In the genomic region with DNA sequence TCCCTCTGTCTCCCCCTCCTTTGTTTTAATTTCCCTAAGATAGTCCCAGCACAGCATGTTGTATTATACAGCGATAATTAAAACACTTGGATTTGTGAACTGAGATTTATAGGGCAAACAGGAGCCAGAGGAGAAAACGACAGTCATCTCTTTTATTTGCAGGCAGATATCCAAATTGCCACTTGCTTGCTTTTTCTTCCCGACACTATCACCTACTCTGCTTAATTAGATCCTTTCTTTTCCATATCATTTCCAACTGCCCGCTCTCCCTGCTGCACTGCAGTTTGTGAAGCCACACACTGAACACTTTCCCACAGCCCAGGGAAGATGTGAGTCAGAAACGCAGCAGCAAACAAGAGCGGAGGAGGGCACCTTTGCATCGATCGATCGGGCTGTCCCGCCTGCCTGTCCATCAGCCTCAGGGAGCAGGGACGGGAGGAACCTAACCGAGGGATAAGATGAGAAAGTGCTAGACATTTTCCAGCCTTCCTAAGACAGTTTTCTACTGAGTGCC, we compare ENCODE assay signal across 1 cellular context.
TF ChIP-seq lines count a peak whose summit lies in the region.

No MANE protein-coding gene starts in this region.

TF ChIP-seq in HepG2, 621 proteins besides CTCF, POLR2A, EP300 and RAD21 (continued from another document and continues in another):
- TF ChIP-seq, protein P1, sequence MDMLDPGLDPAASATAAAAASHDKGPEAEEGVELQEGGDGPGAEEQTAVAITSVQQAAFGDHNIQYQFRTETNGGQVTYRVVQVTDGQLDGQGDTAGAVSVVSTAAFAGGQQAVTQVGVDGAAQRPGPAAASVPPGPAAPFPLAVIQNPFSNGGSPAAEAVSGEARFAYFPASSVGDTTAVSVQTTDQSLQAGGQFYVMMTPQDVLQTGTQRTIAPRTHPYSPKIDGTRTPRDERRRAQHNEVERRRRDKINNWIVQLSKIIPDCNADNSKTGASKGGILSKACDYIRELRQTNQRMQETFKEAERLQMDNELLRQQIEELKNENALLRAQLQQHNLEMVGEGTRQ (IDR thresholded peaks at IDR 0.05; ENCODE audit: low read depth, low read length) = no peak
- TF ChIP-seq, protein P1 (CRISPR knock-in tag; IDR thresholded peaks at IDR 0.05; ENCODE audit: borderline replicate concordance) = no peak
- TF ChIP-seq, protein P2, sequence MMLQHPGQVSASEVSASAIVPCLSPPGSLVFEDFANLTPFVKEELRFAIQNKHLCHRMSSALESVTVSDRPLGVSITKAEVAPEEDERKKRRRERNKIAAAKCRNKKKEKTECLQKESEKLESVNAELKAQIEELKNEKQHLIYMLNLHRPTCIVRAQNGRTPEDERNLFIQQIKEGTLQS (CRISPR knock-in tag; IDR thresholded peaks at IDR 0.05) = peak; percentile 72; the same call in 1 of the 2 replicates
- TF ChIP-seq, protein P3, sequence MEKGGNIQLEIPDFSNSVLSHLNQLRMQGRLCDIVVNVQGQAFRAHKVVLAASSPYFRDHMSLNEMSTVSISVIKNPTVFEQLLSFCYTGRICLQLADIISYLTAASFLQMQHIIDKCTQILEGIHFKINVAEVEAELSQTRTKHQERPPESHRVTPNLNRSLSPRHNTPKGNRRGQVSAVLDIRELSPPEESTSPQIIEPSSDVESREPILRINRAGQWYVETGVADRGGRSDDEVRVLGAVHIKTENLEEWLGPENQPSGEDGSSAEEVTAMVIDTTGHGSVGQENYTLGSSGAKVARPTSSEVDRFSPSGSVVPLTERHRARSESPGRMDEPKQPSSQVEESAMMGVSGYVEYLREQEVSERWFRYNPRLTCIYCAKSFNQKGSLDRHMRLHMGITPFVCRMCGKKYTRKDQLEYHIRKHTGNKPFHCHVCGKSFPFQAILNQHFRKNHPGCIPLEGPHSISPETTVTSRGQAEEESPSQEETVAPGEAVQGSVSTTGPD (CRISPR knock-in tag; IDR thresholded peaks at IDR 0.05) = no peak
- TF ChIP-seq, protein P4, sequence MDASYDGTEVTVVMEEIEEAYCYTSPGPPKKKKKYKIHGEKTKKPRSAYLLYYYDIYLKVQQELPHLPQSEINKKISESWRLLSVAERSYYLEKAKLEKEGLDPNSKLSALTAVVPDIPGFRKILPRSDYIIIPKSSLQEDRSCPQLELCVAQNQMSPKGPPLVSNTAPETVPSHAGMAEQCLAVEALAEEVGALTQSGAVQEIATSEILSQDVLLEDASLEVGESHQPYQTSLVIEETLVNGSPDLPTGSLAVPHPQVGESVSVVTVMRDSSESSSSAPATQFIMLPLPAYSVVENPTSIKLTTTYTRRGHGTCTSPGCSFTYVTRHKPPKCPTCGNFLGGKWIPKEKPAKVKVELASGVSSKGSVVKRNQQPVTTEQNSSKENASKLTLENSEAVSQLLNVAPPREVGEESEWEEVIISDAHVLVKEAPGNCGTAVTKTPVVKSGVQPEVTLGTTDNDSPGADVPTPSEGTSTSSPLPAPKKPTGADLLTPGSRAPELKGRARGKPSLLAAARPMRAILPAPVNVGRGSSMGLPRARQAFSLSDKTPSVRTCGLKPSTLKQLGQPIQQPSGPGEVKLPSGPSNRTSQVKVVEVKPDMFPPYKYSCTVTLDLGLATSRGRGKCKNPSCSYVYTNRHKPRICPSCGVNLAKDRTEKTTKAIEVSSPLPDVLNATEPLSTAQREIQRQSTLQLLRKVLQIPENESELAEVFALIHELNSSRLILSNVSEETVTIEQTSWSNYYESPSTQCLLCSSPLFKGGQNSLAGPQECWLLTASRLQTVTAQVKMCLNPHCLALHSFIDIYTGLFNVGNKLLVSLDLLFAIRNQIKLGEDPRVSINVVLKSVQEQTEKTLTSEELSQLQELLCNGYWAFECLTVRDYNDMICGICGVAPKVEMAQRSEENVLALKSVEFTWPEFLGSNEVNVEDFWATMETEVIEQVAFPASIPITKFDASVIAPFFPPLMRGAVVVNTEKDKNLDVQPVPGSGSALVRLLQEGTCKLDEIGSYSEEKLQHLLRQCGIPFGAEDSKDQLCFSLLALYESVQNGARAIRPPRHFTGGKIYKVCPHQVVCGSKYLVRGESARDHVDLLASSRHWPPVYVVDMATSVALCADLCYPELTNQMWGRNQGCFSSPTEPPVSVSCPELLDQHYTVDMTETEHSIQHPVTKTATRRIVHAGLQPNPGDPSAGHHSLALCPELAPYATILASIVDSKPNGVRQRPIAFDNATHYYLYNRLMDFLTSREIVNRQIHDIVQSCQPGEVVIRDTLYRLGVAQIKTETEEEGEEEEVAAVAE (CRISPR knock-in tag; IDR thresholded peaks at IDR 0.05; ENCODE audit: borderline replicate concordance) = 0 out of 2 replicates have a peak, but pooled peaks have one; percentile 77
- TF ChIP-seq MIXL1 (CRISPR knock-in tag; IDR thresholded peaks at IDR 0.05) = peak; percentile 80; the same call in 1 of the 2 replicates
- peak; percentile 75 for TF ChIP-seq NCOA2 (CRISPR knock-in tag; IDR thresholded peaks at IDR 0.05)
- peak; percentile 86 for TF ChIP-seq ESRRA (CRISPR knock-in tag; IDR thresholded peaks at IDR 0.05; ENCODE audit: low read depth)
- TF ChIP-seq ZNF709 (CRISPR knock-in tag; IDR thresholded peaks at IDR 0.05) = no peak
- no peak for TF ChIP-seq CC2D1A (CRISPR knock-in tag; IDR thresholded peaks at IDR 0.05)
- peak; percentile 84 for TF ChIP-seq KDM2A (CRISPR knock-in tag; IDR thresholded peaks at IDR 0.05; ENCODE audit: borderline replicate concordance, low read depth)
- peak; percentile 81; the same call in 1 of the 2 replicates for TF ChIP-seq GATA4 (IDR thresholded peaks at IDR 0.05; ENCODE audit: borderline replicate concordance, low read depth)
- peak; percentile 79 for TF ChIP-seq PHF21A (CRISPR knock-in tag; IDR thresholded peaks at IDR 0.05)
- peak; percentile 79 for TF ChIP-seq ZNF12 (CRISPR knock-in tag; IDR thresholded peaks at IDR 0.05)
- TF ChIP-seq SOX5 (CRISPR knock-in tag; IDR thresholded peaks at IDR 0.05; ENCODE audit: borderline replicate concordance) = peak; percentile 84
- TF ChIP-seq YY1 (IDR thresholded peaks at IDR 0.05; ENCODE audit: insufficient read depth, insufficient replicate concordance, low read depth, low read length) = peak; percentile 38
- TF ChIP-seq, protein P5, sequence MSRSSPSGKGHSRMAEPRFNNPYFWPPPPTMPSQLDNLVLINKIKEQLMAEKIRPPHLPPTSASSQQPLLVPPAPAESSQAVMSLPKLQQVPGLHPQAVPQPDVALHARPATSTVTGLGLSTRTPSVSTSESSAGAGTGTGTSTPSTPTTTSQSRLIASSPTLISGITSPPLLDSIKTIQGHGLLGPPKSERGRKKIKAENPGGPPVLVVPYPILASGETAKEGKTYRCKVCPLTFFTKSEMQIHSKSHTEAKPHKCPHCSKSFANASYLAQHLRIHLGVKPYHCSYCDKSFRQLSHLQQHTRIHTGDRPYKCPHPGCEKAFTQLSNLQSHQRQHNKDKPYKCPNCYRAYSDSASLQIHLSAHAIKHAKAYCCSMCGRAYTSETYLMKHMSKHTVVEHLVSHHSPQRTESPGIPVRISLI (CRISPR knock-in tag; IDR thresholded peaks at IDR 0.05; ENCODE audit: borderline replicate concordance) = peak; percentile 50; the same call in 1 of the 2 replicates
- TF ChIP-seq YEATS2 (CRISPR knock-in tag; IDR thresholded peaks at IDR 0.05; ENCODE audit: borderline replicate concordance) = 0 out of 2 replicates have a peak, but pooled peaks have one; percentile 22
- peak; percentile 36 for TF ChIP-seq SKI (IDR thresholded peaks at IDR 0.05; ENCODE audit: partially characterized antibody)
- TF ChIP-seq, protein P6, sequence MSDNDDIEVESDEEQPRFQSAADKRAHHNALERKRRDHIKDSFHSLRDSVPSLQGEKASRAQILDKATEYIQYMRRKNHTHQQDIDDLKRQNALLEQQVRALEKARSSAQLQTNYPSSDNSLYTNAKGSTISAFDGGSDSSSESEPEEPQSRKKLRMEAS (IDR thresholded peaks at IDR 0.05) = peak; percentile 67; the same call in 1 of the 2 replicates
- TF ChIP-seq ZNF652 (CRISPR knock-in tag; IDR thresholded peaks at IDR 0.05; ENCODE audit: borderline replicate concordance, low read depth) = peak; percentile 31; the same call in 1 of the 2 replicates
- TF ChIP-seq, protein P7, sequence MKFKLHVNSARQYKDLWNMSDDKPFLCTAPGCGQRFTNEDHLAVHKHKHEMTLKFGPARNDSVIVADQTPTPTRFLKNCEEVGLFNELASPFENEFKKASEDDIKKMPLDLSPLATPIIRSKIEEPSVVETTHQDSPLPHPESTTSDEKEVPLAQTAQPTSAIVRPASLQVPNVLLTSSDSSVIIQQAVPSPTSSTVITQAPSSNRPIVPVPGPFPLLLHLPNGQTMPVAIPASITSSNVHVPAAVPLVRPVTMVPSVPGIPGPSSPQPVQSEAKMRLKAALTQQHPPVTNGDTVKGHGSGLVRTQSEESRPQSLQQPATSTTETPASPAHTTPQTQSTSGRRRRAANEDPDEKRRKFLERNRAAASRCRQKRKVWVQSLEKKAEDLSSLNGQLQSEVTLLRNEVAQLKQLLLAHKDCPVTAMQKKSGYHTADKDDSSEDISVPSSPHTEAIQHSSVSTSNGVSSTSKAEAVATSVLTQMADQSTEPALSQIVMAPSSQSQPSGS (CRISPR knock-in tag; IDR thresholded peaks at IDR 0.05) = peak; percentile 69; the same call in 1 of the 2 replicates
- TF ChIP-seq ZNF496 (CRISPR knock-in tag; IDR thresholded peaks at IDR 0.05; ENCODE audit: insufficient replicate concordance) = no peak
- TF ChIP-seq HDAC6 (IDR thresholded peaks at IDR 0.05; ENCODE audit: low read depth, low read length) = no peak
- no peak for TF ChIP-seq HNRNPUL1 (IDR thresholded peaks at IDR 0.05; ENCODE audit: low read depth, low read length)
- TF ChIP-seq, protein P8, sequence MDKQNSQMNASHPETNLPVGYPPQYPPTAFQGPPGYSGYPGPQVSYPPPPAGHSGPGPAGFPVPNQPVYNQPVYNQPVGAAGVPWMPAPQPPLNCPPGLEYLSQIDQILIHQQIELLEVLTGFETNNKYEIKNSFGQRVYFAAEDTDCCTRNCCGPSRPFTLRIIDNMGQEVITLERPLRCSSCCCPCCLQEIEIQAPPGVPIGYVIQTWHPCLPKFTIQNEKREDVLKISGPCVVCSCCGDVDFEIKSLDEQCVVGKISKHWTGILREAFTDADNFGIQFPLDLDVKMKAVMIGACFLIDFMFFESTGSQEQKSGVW (CRISPR knock-in tag; IDR thresholded peaks at IDR 0.05; ENCODE audit: borderline replicate concordance) = no peak
- TF ChIP-seq ZNF24 (IDR thresholded peaks at IDR 0.05) = no peak
- TF ChIP-seq, protein P9, sequence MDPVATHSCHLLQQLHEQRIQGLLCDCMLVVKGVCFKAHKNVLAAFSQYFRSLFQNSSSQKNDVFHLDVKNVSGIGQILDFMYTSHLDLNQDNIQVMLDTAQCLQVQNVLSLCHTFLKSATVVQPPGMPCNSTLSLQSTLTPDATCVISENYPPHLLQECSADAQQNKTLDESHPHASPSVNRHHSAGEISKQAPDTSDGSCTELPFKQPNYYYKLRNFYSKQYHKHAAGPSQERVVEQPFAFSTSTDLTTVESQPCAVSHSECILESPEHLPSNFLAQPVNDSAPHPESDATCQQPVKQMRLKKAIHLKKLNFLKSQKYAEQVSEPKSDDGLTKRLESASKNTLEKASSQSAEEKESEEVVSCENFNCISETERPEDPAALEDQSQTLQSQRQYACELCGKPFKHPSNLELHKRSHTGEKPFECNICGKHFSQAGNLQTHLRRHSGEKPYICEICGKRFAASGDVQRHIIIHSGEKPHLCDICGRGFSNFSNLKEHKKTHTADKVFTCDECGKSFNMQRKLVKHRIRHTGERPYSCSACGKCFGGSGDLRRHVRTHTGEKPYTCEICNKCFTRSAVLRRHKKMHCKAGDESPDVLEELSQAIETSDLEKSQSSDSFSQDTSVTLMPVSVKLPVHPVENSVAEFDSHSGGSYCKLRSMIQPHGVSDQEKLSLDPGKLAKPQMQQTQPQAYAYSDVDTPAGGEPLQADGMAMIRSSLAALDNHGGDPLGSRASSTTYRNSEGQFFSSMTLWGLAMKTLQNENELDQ (CRISPR knock-in tag; IDR thresholded peaks at IDR 0.05; ENCODE audit: borderline replicate concordance) = no peak
- TF ChIP-seq, protein P10, sequence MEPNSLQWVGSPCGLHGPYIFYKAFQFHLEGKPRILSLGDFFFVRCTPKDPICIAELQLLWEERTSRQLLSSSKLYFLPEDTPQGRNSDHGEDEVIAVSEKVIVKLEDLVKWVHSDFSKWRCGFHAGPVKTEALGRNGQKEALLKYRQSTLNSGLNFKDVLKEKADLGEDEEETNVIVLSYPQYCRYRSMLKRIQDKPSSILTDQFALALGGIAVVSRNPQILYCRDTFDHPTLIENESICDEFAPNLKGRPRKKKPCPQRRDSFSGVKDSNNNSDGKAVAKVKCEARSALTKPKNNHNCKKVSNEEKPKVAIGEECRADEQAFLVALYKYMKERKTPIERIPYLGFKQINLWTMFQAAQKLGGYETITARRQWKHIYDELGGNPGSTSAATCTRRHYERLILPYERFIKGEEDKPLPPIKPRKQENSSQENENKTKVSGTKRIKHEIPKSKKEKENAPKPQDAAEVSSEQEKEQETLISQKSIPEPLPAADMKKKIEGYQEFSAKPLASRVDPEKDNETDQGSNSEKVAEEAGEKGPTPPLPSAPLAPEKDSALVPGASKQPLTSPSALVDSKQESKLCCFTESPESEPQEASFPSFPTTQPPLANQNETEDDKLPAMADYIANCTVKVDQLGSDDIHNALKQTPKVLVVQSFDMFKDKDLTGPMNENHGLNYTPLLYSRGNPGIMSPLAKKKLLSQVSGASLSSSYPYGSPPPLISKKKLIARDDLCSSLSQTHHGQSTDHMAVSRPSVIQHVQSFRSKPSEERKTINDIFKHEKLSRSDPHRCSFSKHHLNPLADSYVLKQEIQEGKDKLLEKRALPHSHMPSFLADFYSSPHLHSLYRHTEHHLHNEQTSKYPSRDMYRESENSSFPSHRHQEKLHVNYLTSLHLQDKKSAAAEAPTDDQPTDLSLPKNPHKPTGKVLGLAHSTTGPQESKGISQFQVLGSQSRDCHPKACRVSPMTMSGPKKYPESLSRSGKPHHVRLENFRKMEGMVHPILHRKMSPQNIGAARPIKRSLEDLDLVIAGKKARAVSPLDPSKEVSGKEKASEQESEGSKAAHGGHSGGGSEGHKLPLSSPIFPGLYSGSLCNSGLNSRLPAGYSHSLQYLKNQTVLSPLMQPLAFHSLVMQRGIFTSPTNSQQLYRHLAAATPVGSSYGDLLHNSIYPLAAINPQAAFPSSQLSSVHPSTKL (CRISPR knock-in tag; IDR thresholded peaks at IDR 0.05) = peak; percentile 93
- no peak for TF ChIP-seq NR1H2 (CRISPR knock-in tag; IDR thresholded peaks at IDR 0.05; ENCODE audit: borderline replicate concordance, low read depth)
- no peak for TF ChIP-seq ZNF672 (CRISPR knock-in tag; IDR thresholded peaks at IDR 0.05)
- peak; percentile 84 for TF ChIP-seq KDM1A (CRISPR knock-in tag; IDR thresholded peaks at IDR 0.05)
- TF ChIP-seq GFI1 (CRISPR knock-in tag; IDR thresholded peaks at IDR 0.05; ENCODE audit: borderline replicate concordance) = peak; percentile 61; the same call in 1 of the 2 replicates
- TF ChIP-seq ONECUT2 (CRISPR knock-in tag; IDR thresholded peaks at IDR 0.05) = peak; percentile 100
